8 cellular contexts compared by ENCODE assay signal in genomic region chr5:10760976-10761841, GRCh38. TPM values are rescaled to one million over a fixed set of nuclear protein-coding genes. Genes with fewer than 3 reads are reported as not detected.
DNase-seq lines count a peak whose midpoint lies in the region; ATAC-seq and TF ChIP-seq lines count a peak whose summit lies in the region.

Gene DAP (minus strand): TSS chr5:10761234. CDS start chr5:10761068, 166 bp downstream.

- H3K36me3 ChIP-seq in HAP-1 (replicated peaks) (no peaks in the 10 kb centered on the region; the same call in 1 of the 2 replicates), MG63 (peaks cover 2% of the 10 kb centered on the region), gastroesophageal sphincter (no peaks in the 10 kb centered on the region), neutrophil (no peaks in the 10 kb centered on the region)

- peak; percentile 93 for DNase-seq in GDM1 (lab: John Stamatoyannopoulos, UW)
- DNase-seq in HAP-1 (ENCODE audit: low spot score in 2 of 2) = peak; percentile 58 to 84
- DNase-seq in MG63 = peak; percentile 84
- DNase-seq in SK-N-DZ (ENCODE audit: low spot score) = peak; percentile 82
- peak; percentile 78 for DNase-seq in activated naive CD4-positive, alpha-beta T cell treated with anti-CD3 and anti-CD28 coated beads for 36 hours
- peak in 47 of 49 donors; percentile 22 to 95 (median 68) for DNase-seq in substantia nigra (lab: John Stamatoyannopoulos, UW)

- peak within 1 kb of the TSS; percentile 59 for H3K4me3 ChIP-seq in HAP-1
- H3K4me3 ChIP-seq in MG63 = peak within 1 kb of the TSS; percentile 75
- peak within 1 kb of the TSS; percentile 79 to 91 for H3K4me3 ChIP-seq in gastroesophageal sphincter
- H3K4me3 ChIP-seq in neutrophil (ENCODE audit: low read depth in 1 of 2, low read length in 1 of 2) = peak within 1 kb of the TSS; percentile 71 to 78

- CTCF ChIA-PET in activated naive CD4-positive, alpha-beta T cell treated with anti-CD3 and anti-CD28 coated beads for 36 hours (lab: Charles Lee) = no interaction called here

- peaks cover 3% of the 10 kb centered on the region for H3K27me3 Mint-ChIP-seq in activated naive CD4-positive, alpha-beta T cell treated with anti-CD3 and anti-CD28 coated beads for 36 hours (ENCODE audit: low read depth)

- H3K27ac ChIP-seq in gastroesophageal sphincter (peak within 1 kb of the TSS; percentile 77 to 98 (median 92)), neutrophil (peak within 1 kb of the TSS; percentile 95), substantia nigra (ENCODE audit: low read depth, low read length, poor library complexity, severe bottlenecking) (peak within 1 kb of the TSS; percentile 74)

- peak; percentile 96 for ATAC-seq in gastroesophageal sphincter

- in situ Hi-C loops in HAP-1 (cut with MboI; ENCODE audit: low sequenced_read_pairs) = no loop called here

- no peak for TF ChIP-seq EP300 in gastroesophageal sphincter (IDR thresholded peaks at IDR 0.05)

- peak; percentile 35 to 55 for TF ChIP-seq POLR2A in gastroesophageal sphincter (IDR thresholded peaks at IDR 0.05)

- peaks cover 42% of the 10 kb centered on the region for H3K4me1 Mint-ChIP-seq in activated naive CD4-positive, alpha-beta T cell treated with anti-CD3 and anti-CD28 coated beads for 36 hours (ENCODE audit: low read depth)

- peaks cover 9% of the 10 kb centered on the region for H3K4me1 ChIP-seq in HAP-1
- H3K4me1 ChIP-seq in gastroesophageal sphincter = peaks cover 0 to 56% (median 4%) of the 10 kb centered on the region in 3 donors
- peaks cover 28 to 32% of the 10 kb centered on the region in 2 experiments for H3K4me1 ChIP-seq in neutrophil (ENCODE audit: control insufficient read depth in 1 of 2, insufficient read depth in 1 of 2, low read depth in 1 of 2, low read length in 1 of 2)

- H3K9me3 ChIP-seq in HAP-1 = no peaks in the 10 kb centered on the region
- H3K9me3 ChIP-seq in MG63 = no peaks in the 10 kb centered on the region
- no peaks in the 10 kb centered on the region for H3K9me3 ChIP-seq in gastroesophageal sphincter
- H3K9me3 ChIP-seq in neutrophil = no peaks in the 10 kb centered on the region

- intact Hi-C loops in activated naive CD4-positive, alpha-beta T cell treated with anti-CD3 and anti-CD28 coated beads for 36 hours (cut with micrococcal nuclease) = loop anchor here (1.0 to 5.0 kb wide), 6 partner anchors 59 to 511 kb away; partner anchors contain the start of gene CCT5

- peaks cover 1% of the 10 kb centered on the region for H3K36me3 Mint-ChIP-seq in activated naive CD4-positive, alpha-beta T cell treated with anti-CD3 and anti-CD28 coated beads for 36 hours (ENCODE audit: low read depth)

- H3K27ac Mint-ChIP-seq in activated naive CD4-positive, alpha-beta T cell treated with anti-CD3 and anti-CD28 coated beads for 36 hours = peak within 1 kb of the TSS; percentile 83

- H3K9me3 Mint-ChIP-seq in activated naive CD4-positive, alpha-beta T cell treated with anti-CD3 and anti-CD28 coated beads for 36 hours = no peaks in the 10 kb centered on the region

- TF ChIP-seq CTCF in gastroesophageal sphincter (IDR thresholded peaks at IDR 0.05) = peak in 1 of 4 experiments; percentile 6
- no peak for TF ChIP-seq CTCF in neutrophil (IDR thresholded peaks at IDR 0.05)

- H3K27me3 ChIP-seq in HAP-1 (ENCODE audit: low read depth) (no peaks in the 10 kb centered on the region), MG63 (no peaks in the 10 kb centered on the region), gastroesophageal sphincter (no peaks in the 10 kb centered on the region), neutrophil (no peaks in the 10 kb centered on the region)

- WGBS in gastroesophageal sphincter (ENCODE audit: low coverage in 1 of 2), 2 donors = 2 to 8% methylated on average over 6 to 20 of the region's 109 CpGs

- H3K4me3 Mint-ChIP-seq in activated naive CD4-positive, alpha-beta T cell treated with anti-CD3 and anti-CD28 coated beads for 36 hours = peak within 1 kb of the TSS; percentile 84

RNA-seq across cellular contexts. Expression of gene DAP, which starts in this region (rescaled TPM):
- 20.1 and 26.4 TPM in 2 replicates for total RNA-seq in MG63 (2014; rRNA removed; shearing (Covaris generic); ENCODE audit: low replicate concordance)
- 16.2 and 17.1 TPM in 2 replicates for polyA plus RNA-seq in SK-N-DZ (2014; cell fraction: cytosol; rRNA removed)
- 9.0 and 21.5 TPM in 2 replicates for polyA plus RNA-seq in SK-N-DZ (2014; cell fraction: nucleus; rRNA removed)
- total RNA-seq in activated naive CD4-positive, alpha-beta T cell treated with anti-CD3 and anti-CD28 coated beads for 36 hours = 10 to 100 TPM; 29.5 to 29.7 TPM
- 10 to 100 TPM; 21.8 to 41.9 (median 36.0) TPM for total RNA-seq in gastroesophageal sphincter

Comparison
In these comparisons a context has a peak if more than half of its experiments do, and no peak if none do; other contexts are left out.
1. Peak in every context shown above with its lines: DNase-seq, ATAC-seq, H3K4me3 ChIP-seq and H3K27ac ChIP-seq.